In genomic region chr19:7238091-7238490, GRCh38 we compare ENCODE assay signal across 30 cellular contexts.
"Had no signal": no experiment of that assay in that cellular context is flagged by ENCODE, and none has a peak within 500 bp of the region (broad histone marks: within the 10 kb centered on the region; RNA-seq: fewer than 3 reads in every experiment).

No MANE protein-coding gene starts in this region.

- H3K27me3 Mint-ChIP-seq: activated CD4-positive, alpha-beta T cell treated with anti-CD3 and anti-CD28 coated beads, Interleukin-2, amount 10 ng/mL, durations not matched to agents 24 days and 14 days; activated CD8-positive, alpha-beta T cell treated with anti-CD3 and anti-CD28 coated beads for 36 hours; activated naive CD8-positive, alpha-beta T cell treated with anti-CD3 and anti-CD28 coated beads for 36 hours; activated T-helper 17 cell treated with anti-CD3 and anti-CD28 coated beads, Interleukin-2, amount 50 U/mL, for 72 hours; IgD-negative memory B cell had no signal

- H3K36me3 Mint-ChIP-seq: IgD-negative memory B cell had no signal

- H3K4me3 ChIP-seq: cardiac muscle cell had no signal

- H3K27ac Mint-ChIP-seq: activated CD4-positive, alpha-beta T cell treated with anti-CD3 and anti-CD28 coated beads, Interleukin-2, amount 10 ng/mL, durations not matched to agents 24 days and 14 days; activated CD8-positive, alpha-beta T cell treated with anti-CD3 and anti-CD28 coated beads for 36 hours; activated naive CD8-positive, alpha-beta T cell treated with anti-CD3 and anti-CD28 coated beads for 36 hours; activated T-cell treated with anti-CD3 and anti-CD28 coated beads, Interleukin-2, amount 50 U/mL, for 72 hours; activated T-helper 17 cell treated with anti-CD3 and anti-CD28 coated beads, Interleukin-2, amount 50 U/mL, for 72 hours had no signal

- DNase-seq: activated CD4-positive, alpha-beta T cell treated with anti-CD3 and anti-CD28 coated beads, Interleukin-2, amount 10 ng/mL, durations not matched to agents 24 days and 14 days; activated CD4-positive, alpha-beta T cell treated with anti-CD3 and anti-CD28 coated beads, Interleukin-2, amount 50 U/mL, for 4 hours; activated CD8-positive, alpha-beta T cell treated with anti-CD3 and anti-CD28 coated beads for 36 hours; activated effector memory CD4-positive, alpha-beta T cell treated with anti-CD3 and anti-CD28 coated beads, Interleukin-2, amount 50 U/mL, for 16 hours; activated naive CD4-positive, alpha-beta T cell; activated naive CD4-positive, alpha-beta T cell treated with anti-CD3 and anti-CD28 coated beads, Interleukin-2, amount 50 U/mL, for 16 hours; activated naive CD8-positive, alpha-beta T cell treated with anti-CD3 and anti-CD28 coated beads for 36 hours; activated T-cell treated with anti-CD3 and anti-CD28 coated beads, Interleukin-2, amount 50 U/mL, for 1 hour; activated T-cell treated with anti-CD3 and anti-CD28 coated beads, Interleukin-2, amount 50 U/mL, for 72 hours; amniotic stem cell; aorta; Karpas-422; KBM-7; NCI-H1105; NCI-H1417 treated with DMSO at 0.1 percent for 48 hours; NCI-H1930; NCI-H2081 treated with DMSO at 0.1 percent for 48 hours; NCI-H226; NCI-H446 treated with DMSO at 0.1 percent for 48 hours; NCI-H524; NCI-H69; SIG-M5; SW 1271; T-helper 1 cell; T-helper 2 cell; T-helper 9 cell had no signal

- H3K4me3 Mint-ChIP-seq: activated CD4-positive, alpha-beta T cell treated with anti-CD3 and anti-CD28 coated beads, Interleukin-2, amount 10 ng/mL, durations not matched to agents 24 days and 14 days; activated CD8-positive, alpha-beta T cell treated with anti-CD3 and anti-CD28 coated beads for 36 hours; activated naive CD8-positive, alpha-beta T cell treated with anti-CD3 and anti-CD28 coated beads for 36 hours; activated T-cell treated with anti-CD3 and anti-CD28 coated beads, Interleukin-2, amount 50 U/mL, for 72 hours; activated T-helper 17 cell treated with anti-CD3 and anti-CD28 coated beads, Interleukin-2, amount 50 U/mL, for 72 hours; IgD-negative memory B cell had no signal

- H3K4me1 Mint-ChIP-seq: activated CD4-positive, alpha-beta T cell treated with anti-CD3 and anti-CD28 coated beads, Interleukin-2, amount 10 ng/mL, durations not matched to agents 24 days and 14 days; activated naive CD8-positive, alpha-beta T cell treated with anti-CD3 and anti-CD28 coated beads for 36 hours; activated T-helper 17 cell treated with anti-CD3 and anti-CD28 coated beads, Interleukin-2, amount 50 U/mL, for 72 hours had no signal

- ATAC-seq: activated CD8-positive, alpha-beta T cell treated with anti-CD3 and anti-CD28 coated beads for 36 hours; activated T-cell treated with anti-CD3 and anti-CD28 coated beads, Interleukin-2, amount 50 U/mL, for 72 hours; activated T-helper 17 cell treated with anti-CD3 and anti-CD28 coated beads, Interleukin-2, amount 50 U/mL, for 72 hours; Right ventricle myocardium inferior had no signal
